In genomic region chr10:124917168-124917938, GRCh38 we compare ENCODE assay signal across 8 cellular contexts. TPM values are rescaled to one million over a fixed set of nuclear protein-coding genes. Genes with fewer than 3 reads are reported as not detected.
DNase-seq lines count a peak whose midpoint lies in the region; ATAC-seq lines count a peak whose summit lies in the region.

No MANE protein-coding gene starts in this region.

- no peaks in the 10 kb centered on the region for H3K27me3 ChIP-seq in mesendoderm (ENCODE audit: insufficient read depth, low read length, poor library complexity)

- DNase-seq in ELR (ENCODE audit: low read depth) (peak; percentile 62), Kasumi-1 (lab: John Stamatoyannopoulos, UW) (peak; percentile 75 to 82), mesendoderm (peak; percentile 70), NCI-H1694 treated with DMSO at 0.1 percent for 48 hours (lab: John Stamatoyannopoulos, UW) (no peak)
- peak; percentile 40 for DNase-seq in activated CD4-positive, alpha-beta T cell treated with anti-CD3 and anti-CD28 coated beads, Interleukin-2, amount 50 U/mL, for 1 hour
- peak; percentile 19 for DNase-seq in effector CD4-positive, alpha-beta T cell
- DNase-seq in stimulated activated CD8-positive, alpha-beta memory T cell treated with anti-CD3 and anti-CD28 coated beads, Interleukin-4, amount 100 ng/mL, for 48 hours = peak; percentile 57

- H3K79me1 ChIP-seq in mesendoderm (ENCODE audit: low read length) = no peaks in the 10 kb centered on the region

- no peak overlapping the region for H2BK5ac ChIP-seq in mesendoderm (ENCODE audit: low read length)

- H4K5ac ChIP-seq in mesendoderm (ENCODE audit: low read length) = no peak overlapping the region

- H3K9ac ChIP-seq in mesendoderm (ENCODE audit: low read length) = peak overlapping the region; percentile 95

- peak overlapping the region; percentile 87 for H3K56ac ChIP-seq in mesendoderm (ENCODE audit: low read length)

- H3K4ac ChIP-seq in mesendoderm (ENCODE audit: low read depth, low read length) = peak overlapping the region; percentile 93

- peak overlapping the region; percentile 99 for H3K18ac ChIP-seq in mesendoderm (ENCODE audit: low read length)

- H3K4me3 ChIP-seq in mesendoderm (ENCODE audit: low read length) = peak overlapping the region; percentile 68

- peak overlapping the region; percentile 88 for H3K4me2 ChIP-seq in mesendoderm (ENCODE audit: low read length)

- H2AK5ac ChIP-seq in mesendoderm (ENCODE audit: low read length) = no peak overlapping the region

- H3K27ac ChIP-seq in mesendoderm (ENCODE audit: low read depth, low read length) = peak overlapping the region; percentile 98

- peak overlapping the region; percentile 92 for H2BK120ac ChIP-seq in mesendoderm (ENCODE audit: low read depth, low read length)

- no peaks in the 10 kb centered on the region for H3K36me3 ChIP-seq in mesendoderm (ENCODE audit: control insufficient read depth, insufficient read depth, low read length)

- WGBS in mesendoderm (ENCODE audit: extremely low coverage, insufficient coverage, low lambda C conversion rate) = no CpG with 5 or more reads among the region's 81 CpGs

- peaks cover 46% of the 10 kb centered on the region for H3K79me2 ChIP-seq in mesendoderm (ENCODE audit: control insufficient read depth, insufficient read depth, low read length)

- H3K23ac ChIP-seq in mesendoderm (ENCODE audit: low read length) = no peak overlapping the region

- peaks cover 3% of the 10 kb centered on the region for H3K4me1 ChIP-seq in mesendoderm (ENCODE audit: control insufficient read depth, low read depth, low read length)

- no peak overlapping the region for H2BK15ac ChIP-seq in mesendoderm (replicated peaks; ENCODE audit: low read depth)

- H4K8ac ChIP-seq in mesendoderm (ENCODE audit: low read depth, low read length) = peak overlapping the region; percentile 98

- peak; percentile 30 for ATAC-seq in GM21723 (IDR thresholded peaks at IDR 0.05; ENCODE audit: unreplicated experiment)

RNA-seq across cellular contexts. Expression of gene ZRANB1, which starts 24.6 kb away (rescaled TPM):
- polyA plus RNA-seq in mesendoderm (2013, experiment 1 of 2) = 10.9 TPM
- polyA plus RNA-seq in mesendoderm (2013, experiment 2 of 2) = 11.1 TPM
